ENCODE assay signal across 1 cellular context in genomic region chr2:121748202-121748601, GRCh38.
TF ChIP-seq lines count a peak whose summit lies in the region.

No MANE protein-coding gene starts in this region.

TF ChIP-seq in WTC11, 78 proteins besides CTCF, POLR2A, EP300 and RAD21 (continued from another document):
- TF ChIP-seq ZNF416 (CRISPR knock-in tag; IDR thresholded peaks at IDR 0.05): no peak
- TF ChIP-seq RORB (CRISPR knock-in tag; IDR thresholded peaks at IDR 0.05): no peak
- no peak for TF ChIP-seq ESRRA (CRISPR knock-in tag; IDR thresholded peaks at IDR 0.05; ENCODE audit: borderline replicate concordance)
- TF ChIP-seq ATF2 (CRISPR knock-in tag; IDR thresholded peaks at IDR 0.05; ENCODE audit: borderline replicate concordance, low read depth): no peak
- TF ChIP-seq ZNF512 (CRISPR knock-in tag; IDR thresholded peaks at IDR 0.05; ENCODE audit: borderline replicate concordance): no peak
- TF ChIP-seq HMGA2 (CRISPR knock-in tag; IDR thresholded peaks at IDR 0.05): no peak
- no peak for TF ChIP-seq MXD4 (CRISPR knock-in tag; IDR thresholded peaks at IDR 0.05; ENCODE audit: borderline replicate concordance)
- TF ChIP-seq NFATC4 (CRISPR knock-in tag; IDR thresholded peaks at IDR 0.05): no peak
- TF ChIP-seq MLX (CRISPR knock-in tag; IDR thresholded peaks at IDR 0.05): no peak
- no peak for TF ChIP-seq CREM (CRISPR knock-in tag; IDR thresholded peaks at IDR 0.05)
